In genomic region chr12:6723607-6724408, GRCh38 we compare ENCODE assay signal across 8 cellular contexts. TPM values are rescaled to one million over a fixed set of nuclear protein-coding genes. Genes with fewer than 3 reads are reported as not detected.
A peak's percentile ranks its signal among the peaks of the same experiment; 100 is the strongest.
DNase-seq lines count a peak whose midpoint lies in the region; ATAC-seq and TF ChIP-seq lines count a peak whose summit lies in the region.

TSS of gene COPS7A (plus strand) at chr12:6724046. CDS start at chr12:6724657, 611 bp downstream.

- peak; percentile 98 for ATAC-seq in lung (ENCODE audit: insufficient read depth, low FRiP score)

- DNase-seq in CMK (ENCODE audit: low read depth) = peak; percentile 96
- peak; percentile 95 for DNase-seq in GM20000 (ENCODE audit: low spot score)
- DNase-seq in HT-29 (ENCODE audit: low spot score) = peak; percentile 97
- DNase-seq in NOMO-1 (lab: John Stamatoyannopoulos, UW; ENCODE audit: unreplicated experiment in 2 of 2) = peak; percentile 99
- DNase-seq in effector CD8-positive, alpha-beta T cell (lab: John Stamatoyannopoulos, UW) = peak; percentile 81
- peak; percentile 99 for DNase-seq in lung (ENCODE audit: low spot score)
- peak; percentile 75 to 85 (median 84) for DNase-seq in stimulated activated CD4-positive, alpha-beta T cell treated with anti-CD3 and anti-CD28 coated beads, TNF-alpha, amount 100 ng/mL, for 4 hours (ENCODE audit: low read depth in 3 of 3)

- H3K36me3 ChIP-seq in lung (ENCODE audit: control insufficient read depth in 2 of 2, insufficient read depth in 2 of 2, low read length in 2 of 2) = peaks cover 3 to 12% of the 10 kb centered on the region in 2 donors

- POLR2A ChIA-PET in activated CD8-positive, alpha-beta memory T cell treated with anti-CD3 and anti-CD28 coated beads for 36 hours (lab: Charles Lee) = interaction anchor here (0.6 to 2.1 kb wide), 14 partner anchors 15 to 253 kb away, joined by 3 to 52 read pairs (median 3); partner anchors contain the start of genes CDCA3, MLF2, SPSB2 and USP5

- H3K27me3 ChIP-seq in lung (ENCODE audit: control insufficient read depth, insufficient read depth) = no peaks in the 10 kb centered on the region

- CTCF ChIA-PET in activated CD8-positive, alpha-beta memory T cell treated with anti-CD3 and anti-CD28 coated beads for 36 hours (lab: Charles Lee) = interaction anchor here (0.8 to 2.4 kb wide), 14 partner anchors 29 to 148 kb away, joined by 3 to 19 read pairs (median 4); partner anchors contain the start of genes MLF2, SPSB2 and ZNF384

- H3K9me3 ChIP-seq in lung (ENCODE audit: control insufficient read depth in 2 of 2, insufficient read depth in 1 of 2, low read length in 1 of 2) = no peaks in the 10 kb centered on the region

- WGBS in lung, 2 donors = 0% methylated on average over 49 of the region's 49 CpGs

- peaks cover 0 to 3% of the 10 kb centered on the region in 2 donors for H3K4me1 ChIP-seq in lung (ENCODE audit: control insufficient read depth in 2 of 2, insufficient read depth in 2 of 2, low read length in 2 of 2)

- peak within 1 kb of the TSS; percentile 57 for H3K4me3 ChIP-seq in lung

- no peak for TF ChIP-seq CTCF in GM20000 (IDR thresholded peaks at IDR 0.05; ENCODE audit: extremely low read depth, missing control alignments)
- TF ChIP-seq CTCF in lung (IDR thresholded peaks at IDR 0.05; ENCODE audit: control extremely low read depth, extremely low read depth) = no peak

- H3K27ac ChIP-seq in lung (ENCODE audit: low read depth in 1 of 2, low read length in 1 of 2) = peak within 1 kb of the TSS; percentile 90

RNA-seq across cellular contexts. Expression of gene COPS7A, which starts in this region (rescaled TPM):
- 103 and 108 TPM in 2 replicates for total RNA-seq in HT-29 (2014; rRNA removed; shearing (Covaris generic))
- total RNA-seq in activated CD8-positive, alpha-beta memory T cell treated with anti-CD3 and anti-CD28 coated beads for 36 hours = 10 to 100 TPM; 43.5 to 46.1 TPM
- 10 to 100 TPM; 40.1 to 74.7 TPM for total RNA-seq in lung
- polyA plus RNA-seq in lung = 10 to 100 TPM; 53.4 to 69.0 TPM

Comparison
In these comparisons a context has a peak if more than half of its experiments do, and no peak if none do; other contexts are left out.
1. Peak in every context shown above with its lines: DNase-seq, ATAC-seq, H3K4me3 ChIP-seq and H3K27ac ChIP-seq.